ENCODE assay signal across 1 cellular context in the genomic region with DNA sequence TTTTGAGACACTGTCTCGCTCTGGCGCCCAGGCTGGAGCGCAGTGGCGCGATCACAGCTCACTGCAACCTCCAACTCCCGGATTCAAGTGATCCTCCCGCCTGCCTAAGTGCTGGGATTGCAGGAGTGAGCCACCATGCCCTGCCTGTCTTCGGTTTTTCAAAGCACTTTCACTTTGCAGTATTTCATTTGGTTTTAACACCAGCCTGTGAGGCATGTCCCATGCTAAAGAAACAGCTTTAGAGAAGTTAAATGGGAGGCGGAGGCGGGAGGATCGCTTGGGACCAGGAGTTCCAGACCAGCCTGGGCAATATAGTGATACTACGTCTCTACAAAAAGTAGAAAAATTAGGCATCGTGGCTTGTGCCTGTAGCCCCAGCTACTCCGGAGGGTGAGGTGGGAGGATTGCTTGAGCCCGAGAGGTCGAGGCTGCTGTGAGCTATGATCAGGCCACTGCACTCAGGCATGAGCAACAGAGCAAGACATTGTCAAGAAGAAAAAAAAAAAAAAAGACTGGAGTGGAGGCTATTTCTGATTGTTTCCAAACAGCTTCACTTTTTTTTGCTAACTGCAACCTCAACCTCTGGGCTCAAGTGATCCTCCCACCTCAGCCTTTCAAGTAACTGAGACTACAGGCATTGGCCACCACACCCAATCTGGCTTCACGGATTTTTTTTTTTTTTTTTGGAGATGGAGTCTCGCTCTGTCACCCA.
TF ChIP-seq lines count a peak whose summit lies in the region.

No MANE protein-coding gene starts in this region.

TF ChIP-seq in H1, 55 proteins besides CTCF, POLR2A, EP300 and RAD21:
- TF ChIP-seq SP2 (IDR thresholded peaks at IDR 0.05; ENCODE audit: low read length) (no peak), TAF7 (optimal IDR thresholded peaks at IDR 0.05; ENCODE audit: borderline replicate concordance, low read depth, low read length) (no peak), CTBP2 (IDR thresholded peaks at IDR 0.05; ENCODE audit: borderline replicate concordance, insufficient read depth, insufficient read length, low read length) (no peak), POLR2AphosphoS5 (IDR thresholded peaks at IDR 0.05; ENCODE audit: low read depth, low read length) (no peak), KDM5A (IDR thresholded peaks at IDR 0.05; ENCODE audit: low read length) (no peak), ASH2L (IDR thresholded peaks at IDR 0.05; ENCODE audit: low read length) (no peak), EGR1 (IDR thresholded peaks at IDR 0.05; ENCODE audit: borderline replicate concordance, low read depth, low read length) (no peak), CREB1 (IDR thresholded peaks at IDR 0.05) (no peak), SIRT6 (IDR thresholded peaks at IDR 0.05; ENCODE audit: low read length) (no peak), TEAD4 (IDR thresholded peaks at IDR 0.05; ENCODE audit: low read depth, low read length) (no peak)
- TF ChIP-seq, protein P1, sequence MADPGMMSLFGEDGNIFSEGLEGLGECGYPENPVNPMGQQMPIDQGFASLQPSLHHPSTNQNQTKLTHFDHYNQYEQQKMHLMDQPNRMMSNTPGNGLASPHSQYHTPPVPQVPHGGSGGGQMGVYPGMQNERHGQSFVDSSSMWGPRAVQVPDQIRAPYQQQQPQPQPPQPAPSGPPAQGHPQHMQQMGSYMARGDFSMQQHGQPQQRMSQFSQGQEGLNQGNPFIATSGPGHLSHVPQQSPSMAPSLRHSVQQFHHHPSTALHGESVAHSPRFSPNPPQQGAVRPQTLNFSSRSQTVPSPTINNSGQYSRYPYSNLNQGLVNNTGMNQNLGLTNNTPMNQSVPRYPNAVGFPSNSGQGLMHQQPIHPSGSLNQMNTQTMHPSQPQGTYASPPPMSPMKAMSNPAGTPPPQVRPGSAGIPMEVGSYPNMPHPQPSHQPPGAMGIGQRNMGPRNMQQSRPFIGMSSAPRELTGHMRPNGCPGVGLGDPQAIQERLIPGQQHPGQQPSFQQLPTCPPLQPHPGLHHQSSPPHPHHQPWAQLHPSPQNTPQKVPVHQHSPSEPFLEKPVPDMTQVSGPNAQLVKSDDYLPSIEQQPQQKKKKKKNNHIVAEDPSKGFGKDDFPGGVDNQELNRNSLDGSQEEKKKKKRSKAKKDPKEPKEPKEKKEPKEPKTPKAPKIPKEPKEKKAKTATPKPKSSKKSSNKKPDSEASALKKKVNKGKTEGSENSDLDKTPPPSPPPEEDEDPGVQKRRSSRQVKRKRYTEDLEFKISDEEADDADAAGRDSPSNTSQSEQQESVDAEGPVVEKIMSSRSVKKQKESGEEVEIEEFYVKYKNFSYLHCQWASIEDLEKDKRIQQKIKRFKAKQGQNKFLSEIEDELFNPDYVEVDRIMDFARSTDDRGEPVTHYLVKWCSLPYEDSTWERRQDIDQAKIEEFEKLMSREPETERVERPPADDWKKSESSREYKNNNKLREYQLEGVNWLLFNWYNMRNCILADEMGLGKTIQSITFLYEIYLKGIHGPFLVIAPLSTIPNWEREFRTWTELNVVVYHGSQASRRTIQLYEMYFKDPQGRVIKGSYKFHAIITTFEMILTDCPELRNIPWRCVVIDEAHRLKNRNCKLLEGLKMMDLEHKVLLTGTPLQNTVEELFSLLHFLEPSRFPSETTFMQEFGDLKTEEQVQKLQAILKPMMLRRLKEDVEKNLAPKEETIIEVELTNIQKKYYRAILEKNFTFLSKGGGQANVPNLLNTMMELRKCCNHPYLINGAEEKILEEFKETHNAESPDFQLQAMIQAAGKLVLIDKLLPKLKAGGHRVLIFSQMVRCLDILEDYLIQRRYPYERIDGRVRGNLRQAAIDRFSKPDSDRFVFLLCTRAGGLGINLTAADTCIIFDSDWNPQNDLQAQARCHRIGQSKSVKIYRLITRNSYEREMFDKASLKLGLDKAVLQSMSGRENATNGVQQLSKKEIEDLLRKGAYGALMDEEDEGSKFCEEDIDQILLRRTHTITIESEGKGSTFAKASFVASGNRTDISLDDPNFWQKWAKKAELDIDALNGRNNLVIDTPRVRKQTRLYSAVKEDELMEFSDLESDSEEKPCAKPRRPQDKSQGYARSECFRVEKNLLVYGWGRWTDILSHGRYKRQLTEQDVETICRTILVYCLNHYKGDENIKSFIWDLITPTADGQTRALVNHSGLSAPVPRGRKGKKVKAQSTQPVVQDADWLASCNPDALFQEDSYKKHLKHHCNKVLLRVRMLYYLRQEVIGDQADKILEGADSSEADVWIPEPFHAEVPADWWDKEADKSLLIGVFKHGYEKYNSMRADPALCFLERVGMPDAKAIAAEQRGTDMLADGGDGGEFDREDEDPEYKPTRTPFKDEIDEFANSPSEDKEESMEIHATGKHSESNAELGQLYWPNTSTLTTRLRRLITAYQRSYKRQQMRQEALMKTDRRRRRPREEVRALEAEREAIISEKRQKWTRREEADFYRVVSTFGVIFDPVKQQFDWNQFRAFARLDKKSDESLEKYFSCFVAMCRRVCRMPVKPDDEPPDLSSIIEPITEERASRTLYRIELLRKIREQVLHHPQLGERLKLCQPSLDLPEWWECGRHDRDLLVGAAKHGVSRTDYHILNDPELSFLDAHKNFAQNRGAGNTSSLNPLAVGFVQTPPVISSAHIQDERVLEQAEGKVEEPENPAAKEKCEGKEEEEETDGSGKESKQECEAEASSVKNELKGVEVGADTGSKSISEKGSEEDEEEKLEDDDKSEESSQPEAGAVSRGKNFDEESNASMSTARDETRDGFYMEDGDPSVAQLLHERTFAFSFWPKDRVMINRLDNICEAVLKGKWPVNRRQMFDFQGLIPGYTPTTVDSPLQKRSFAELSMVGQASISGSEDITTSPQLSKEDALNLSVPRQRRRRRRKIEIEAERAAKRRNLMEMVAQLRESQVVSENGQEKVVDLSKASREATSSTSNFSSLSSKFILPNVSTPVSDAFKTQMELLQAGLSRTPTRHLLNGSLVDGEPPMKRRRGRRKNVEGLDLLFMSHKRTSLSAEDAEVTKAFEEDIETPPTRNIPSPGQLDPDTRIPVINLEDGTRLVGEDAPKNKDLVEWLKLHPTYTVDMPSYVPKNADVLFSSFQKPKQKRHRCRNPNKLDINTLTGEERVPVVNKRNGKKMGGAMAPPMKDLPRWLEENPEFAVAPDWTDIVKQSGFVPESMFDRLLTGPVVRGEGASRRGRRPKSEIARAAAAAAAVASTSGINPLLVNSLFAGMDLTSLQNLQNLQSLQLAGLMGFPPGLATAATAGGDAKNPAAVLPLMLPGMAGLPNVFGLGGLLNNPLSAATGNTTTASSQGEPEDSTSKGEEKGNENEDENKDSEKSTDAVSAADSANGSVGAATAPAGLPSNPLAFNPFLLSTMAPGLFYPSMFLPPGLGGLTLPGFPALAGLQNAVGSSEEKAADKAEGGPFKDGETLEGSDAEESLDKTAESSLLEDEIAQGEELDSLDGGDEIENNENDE (IDR thresholded peaks at IDR 0.05; ENCODE audit: insufficient replicate concordance, low read length), result no peak
